Comparison of ENCODE assay signal across 9 cellular contexts in the genomic region with DNA sequence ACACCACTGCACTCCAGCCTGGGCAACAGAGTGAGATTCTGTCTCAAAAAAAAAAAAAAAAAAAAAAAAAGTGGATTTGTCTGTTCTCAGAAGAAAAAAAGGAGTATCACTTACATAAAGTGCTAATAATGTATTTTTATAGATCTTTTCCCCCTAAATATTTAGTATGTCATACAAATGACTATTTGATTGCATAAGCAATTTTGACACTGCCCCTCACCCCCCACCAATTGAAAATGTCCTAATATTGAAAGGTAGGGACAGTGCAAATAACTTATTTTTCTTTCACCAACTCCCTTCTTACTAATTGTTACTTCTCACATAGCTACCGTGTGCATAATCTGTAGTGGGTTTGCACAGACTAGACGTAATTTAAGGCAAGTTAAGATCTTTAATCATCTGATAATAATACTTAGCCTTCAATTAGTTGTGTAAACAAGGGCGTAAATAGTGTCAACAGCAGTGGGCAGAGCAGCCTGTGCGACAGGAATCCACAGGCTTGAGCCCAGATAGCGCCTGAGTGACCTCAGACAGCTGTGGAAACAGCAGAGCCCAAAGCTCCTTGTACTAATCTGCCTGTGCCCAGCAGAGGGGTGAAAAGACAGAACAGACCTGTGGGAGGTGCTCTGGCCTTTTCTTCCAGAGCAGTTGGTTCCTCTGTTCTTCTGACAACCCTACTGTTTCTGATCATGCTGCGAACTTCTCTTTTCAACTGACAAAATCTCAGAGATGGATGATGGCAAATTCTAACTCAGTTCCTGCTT. TPM values are rescaled to one million over a fixed set of nuclear protein-coding genes. Genes with fewer than 3 reads are reported as not detected.
DNase-seq lines count a peak whose midpoint lies in the region; ATAC-seq and TF ChIP-seq lines count a peak whose summit lies in the region.
"Had no signal": no experiment of that assay in that cellular context is flagged by ENCODE, and none has a peak within 500 bp of the region (broad histone marks: within the 10 kb centered on the region; RNA-seq: fewer than 3 reads in every experiment).

No MANE protein-coding gene starts in this region.

- H3K9ac ChIP-seq in mesenchymal stem cell (ENCODE audit: low read length) = peak overlapping the region; percentile 26

- peak; percentile 36 for ATAC-seq in GM21723 (IDR thresholded peaks at IDR 0.05; ENCODE audit: unreplicated experiment)
- ATAC-seq in T-helper 17 cell = peak; percentile 58
- ATAC-seq in GM18870 (IDR thresholded peaks at IDR 0.05; ENCODE audit: unreplicated experiment) = no peak

- 9% methylated on average over 3 of the region's 6 CpGs for WGBS in mesenchymal stem cell

- H2BK12ac ChIP-seq in mesenchymal stem cell (ENCODE audit: low read length in 2 of 2) = no peak overlapping the region

- no peak overlapping the region for H3K27ac ChIP-seq in mesenchymal stem cell (ENCODE audit: low read length, poor library complexity, severe bottlenecking)
- no peak overlapping the region for H3K27ac ChIP-seq in coronary artery

- H3K4me3 ChIP-seq in mesenchymal stem cell (ENCODE audit: insufficient read depth in 1 of 2, low read depth in 1 of 2, low read length in 2 of 2) (no peak overlapping the region), coronary artery (no peak overlapping the region)

- H3K23ac ChIP-seq in mesenchymal stem cell (ENCODE audit: low read length in 2 of 2) = no peak overlapping the region

- no peak overlapping the region for H4K91ac ChIP-seq in mesenchymal stem cell (ENCODE audit: low read length)

- H3K27me3 Mint-ChIP-seq in T-helper 17 cell = peaks cover 8% of the 10 kb centered on the region

- no peak overlapping the region for H3K14ac ChIP-seq in mesenchymal stem cell (ENCODE audit: low read length in 2 of 2)

- DNase-seq in ELF-1 (ENCODE audit: low read depth, low spot score) = peak; percentile 70
- peak; percentile 91 for DNase-seq in MV-4-11 (lab: John Stamatoyannopoulos, UW)
- peak; percentile 21 to 33 (median 33) for DNase-seq in T-helper 17 cell
- DNase-seq in central memory CD4-positive, alpha-beta T cell = peak; percentile 64
- peak; percentile 61 for DNase-seq in mesenchymal stem cell
- no peak for DNase-seq in coronary artery (ENCODE audit: low spot score)

- H3K27ac Mint-ChIP-seq in T-helper 17 cell = peak overlapping the region; percentile 9
- H3K27ac Mint-ChIP-seq: activated naive CD8-positive, alpha-beta T cell had no signal

- H3K27me3 ChIP-seq in mesenchymal stem cell (ENCODE audit: control insufficient read depth in 1 of 2, insufficient read depth in 1 of 2, low read length in 2 of 2) = no peaks in the 10 kb centered on the region

- no peak overlapping the region for H3K18ac ChIP-seq in mesenchymal stem cell (ENCODE audit: low read depth in 1 of 2, low read length in 2 of 2)

- no peaks in the 10 kb centered on the region for H3K36me3 ChIP-seq in mesenchymal stem cell (ENCODE audit: control insufficient read depth in 1 of 2, insufficient read depth in 2 of 2, low read depth in 1 of 2, low read length in 2 of 2)

- no peak overlapping the region for H2AK5ac ChIP-seq in mesenchymal stem cell (ENCODE audit: low read length, severe bottlenecking)

- H2AFZ ChIP-seq in mesenchymal stem cell (ENCODE audit: low read depth, low read length) = no peak overlapping the region

- peaks cover 5% of the 10 kb centered on the region for H3K4me1 ChIP-seq in mesenchymal stem cell (ENCODE audit: control insufficient read depth, insufficient read depth, low read depth, low read length)

- no peak overlapping the region for H3K4me3 Mint-ChIP-seq in T-helper 17 cell
- H3K4me3 Mint-ChIP-seq: activated naive CD8-positive, alpha-beta T cell had no signal

- H3K4ac ChIP-seq in mesenchymal stem cell (ENCODE audit: low read depth in 1 of 2, low read length in 2 of 2) = no peak overlapping the region

- peaks cover 13% of the 10 kb centered on the region for H3K4me1 Mint-ChIP-seq in T-helper 17 cell

- H2BK15ac ChIP-seq in mesenchymal stem cell (ENCODE audit: low read depth, poor library complexity, severe bottlenecking) = no peak overlapping the region

- H2BK5ac ChIP-seq in mesenchymal stem cell (ENCODE audit: low read depth, low read length, poor library complexity, severe bottlenecking) = no peak overlapping the region

- H3K4me2 ChIP-seq in mesenchymal stem cell (ENCODE audit: low read length, poor library complexity, severe bottlenecking) = no peak overlapping the region

- peaks cover 4% of the 10 kb centered on the region for H3K36me3 Mint-ChIP-seq in T-helper 17 cell (ENCODE audit: low read depth)
- H3K36me3 Mint-ChIP-seq: activated naive CD8-positive, alpha-beta T cell had no signal

- no peaks in the 10 kb centered on the region for H3K9me3 ChIP-seq in T-helper 17 cell (ENCODE audit: control insufficient read depth, low read length, poor library complexity, severe bottlenecking)
- no peaks in the 10 kb centered on the region for H3K9me3 ChIP-seq in mesenchymal stem cell (ENCODE audit: control insufficient read depth, low read length)

- no peak for TF ChIP-seq CTCF in coronary artery (IDR thresholded peaks at IDR 0.05)

- H4K8ac ChIP-seq in mesenchymal stem cell (ENCODE audit: low read length) = peak overlapping the region; percentile 16

- no peak overlapping the region for H2BK120ac ChIP-seq in mesenchymal stem cell (ENCODE audit: low read depth, low read length)

- H3K79me1 ChIP-seq in mesenchymal stem cell (replicated peaks; ENCODE audit: low read length, poor library complexity, severe bottlenecking) = peaks cover 3% of the 10 kb centered on the region

RNA-seq across cellular contexts. Expression of a gene that starts 4.5 kb away (rescaled TPM):
- total RNA-seq in T-helper 17 cell = 100 to 1,000 TPM; 123 to 145 TPM
- polyA plus RNA-seq in mesenchymal stem cell (2013, experiment 1 of 2) = 11.3 TPM
- polyA plus RNA-seq in mesenchymal stem cell (2013, experiment 2 of 2) = 11.5 TPM

RNA-seq across cellular contexts. Expression of a gene that starts 50.2 kb away (rescaled TPM):
- 10 to 100 TPM; 18.3 to 20.8 TPM for total RNA-seq in T-helper 17 cell
- 2.2 TPM for polyA plus RNA-seq in mesenchymal stem cell (2013, experiment 1 of 2)
- polyA plus RNA-seq in mesenchymal stem cell (2013, experiment 2 of 2) = 2.2 TPM
